ENCODE assay signal across 11 cellular contexts in genomic region chr6:99344289-99344688, GRCh38. TPM values are rescaled to one million over a fixed set of nuclear protein-coding genes. Genes with fewer than 3 reads are reported as not detected.
DNase-seq lines count a peak whose midpoint lies in the region; ATAC-seq and TF ChIP-seq lines count a peak whose summit lies in the region.
"Had no signal": no experiment of that assay in that cellular context is flagged by ENCODE, and none has a peak within 500 bp of the region (broad histone marks: within the 10 kb centered on the region; RNA-seq: fewer than 3 reads in every experiment).

No MANE protein-coding gene starts in this region.

- H2BK120ac ChIP-seq in H9 (ENCODE audit: low read depth, low read length, poor library complexity, severe bottlenecking), result no peak overlapping the region

- H3K4me1 Mint-ChIP-seq in H9, result peaks cover 31 to 32% of the 10 kb centered on the region in 2 experiments
- peaks cover 4% of the 10 kb centered on the region for H3K4me1 Mint-ChIP-seq in activated T-helper 17 cell treated with anti-CD3 and anti-CD28 coated beads, Interleukin-2, amount 50 U/mL, for 72 hours

- TF ChIP-seq CTCF in H9 (conservative IDR thresholded peaks at IDR 0.05), result no peak

- H3K79me1 ChIP-seq in H9 (ENCODE audit: insufficient read depth, low read depth, low read length, poor library complexity, severe bottlenecking), result no peaks in the 10 kb centered on the region

- H3K14ac ChIP-seq in H9 (ENCODE audit: insufficient read depth, low read length), result no peak overlapping the region

- no peak overlapping the region for H3K27ac ChIP-seq in H9 (ENCODE audit: insufficient read length, low read depth, low read length)

- H3K4me1 ChIP-seq in H9 (ENCODE audit: insufficient read depth, low read length), result peaks cover 8% of the 10 kb centered on the region; the same call in 1 of the 2 replicates

- H3K9me3 Mint-ChIP-seq in H9, result no peaks in the 10 kb centered on the region
- H3K9me3 Mint-ChIP-seq in activated T-helper 17 cell treated with anti-CD3 and anti-CD28 coated beads, Interleukin-2, amount 50 U/mL, for 72 hours, result no peaks in the 10 kb centered on the region

- H4K91ac ChIP-seq in H9 (ENCODE audit: insufficient read length, low read depth, low read length), result no peak overlapping the region

- no peak overlapping the region for H3K56ac ChIP-seq in H9 (ENCODE audit: insufficient read length, low read depth, low read length)

- H2BK5ac ChIP-seq in H9 (ENCODE audit: insufficient read length, low read length), result no peak overlapping the region

- no peak overlapping the region for H2AK5ac ChIP-seq in H9 (ENCODE audit: insufficient read length, low read length)

- in situ Hi-C loops in ACHN (cut with HindIII; ENCODE audit: low pct_ligation_motif_present, low pct_unique_long_range_greater_than_20kb, low sequenced_read_pairs), result no loop called here

- no peaks in the 10 kb centered on the region for H4K20me1 ChIP-seq in H9 (ENCODE audit: control insufficient read depth, insufficient read depth, insufficient read length)

- H3T11ph ChIP-seq in H9 (ENCODE audit: low read length), result no peak overlapping the region

- H3K9ac ChIP-seq in H9 (ENCODE audit: extremely low read depth, insufficient read length, low read length), result peak overlapping the region; percentile 11

- H4K5ac ChIP-seq in H9 (ENCODE audit: insufficient read length, low read depth, low read length), result no peak overlapping the region

- no CpG with 5 or more reads among the region's 3 CpGs for WGBS in H9 (ENCODE audit: extremely low coverage, insufficient read length, low lambda C conversion rate)

- H4K8ac ChIP-seq in H9 (replicated peaks; ENCODE audit: insufficient read length, low read depth, low read length), result no peak overlapping the region

- no peak overlapping the region for H3K18ac ChIP-seq in H9 (ENCODE audit: insufficient read length, low read depth, low read length)

- no peak overlapping the region for H3K4me3 Mint-ChIP-seq in H9
- H3K4me3 Mint-ChIP-seq in activated T-helper 17 cell treated with anti-CD3 and anti-CD28 coated beads, Interleukin-2, amount 50 U/mL, for 72 hours, result no peak overlapping the region

- no peaks in the 10 kb centered on the region for H3K27me3 Mint-ChIP-seq in H9 (ENCODE audit: low read depth)
- peaks cover 46% of the 10 kb centered on the region for H3K27me3 Mint-ChIP-seq in activated T-helper 17 cell treated with anti-CD3 and anti-CD28 coated beads, Interleukin-2, amount 50 U/mL, for 72 hours

- H2AFZ ChIP-seq in H9 (ENCODE audit: low read length), result no peak overlapping the region

- no peaks in the 10 kb centered on the region for H3K27me3 ChIP-seq in H9 (ENCODE audit: insufficient read depth, low read length)

- no peaks in the 10 kb centered on the region for H3K9me3 ChIP-seq in H9 (ENCODE audit: control insufficient read depth, low read depth, low read length)
- H3K9me3 ChIP-seq: esophagus squamous epithelium had no signal

- peak overlapping the region in 2 of 3 experiments; percentile 1 to 15; a peak in 2 of 7 replicates for H3K27ac Mint-ChIP-seq in H9
- H3K27ac Mint-ChIP-seq in activated T-helper 17 cell treated with anti-CD3 and anti-CD28 coated beads, Interleukin-2, amount 50 U/mL, for 72 hours, result no peak overlapping the region

- H2BK12ac ChIP-seq in H9 (ENCODE audit: insufficient read length, low read depth, low read length), result no peak overlapping the region

- DNase-seq in ACHN (peak; percentile 86), H9 (no peak), islet precursor cell (peak; percentile 75), NCI-H1105 treated with DMSO at 0.1 percent for 48 hours (lab: John Stamatoyannopoulos, UW) (no peak), cerebellar cortex (ENCODE audit: low spot score) (no peak)
- DNase-seq in stimulated activated CD4-positive, alpha-beta T cell treated with anti-CD3 and anti-CD28 coated beads, Interleukin-12 subunit alpha, Interleukin-12 subunit beta, amount 100 ng/mL, for 4 hours, result no peak
- DNase-seq: activated CD4-positive, alpha-beta T cell treated with anti-CD3 and anti-CD28 coated beads, Interleukin-2, amount 50 U/mL, for 48 hours; esophagus squamous epithelium; NCI-H510A had no signal

- H2BK20ac ChIP-seq in H9 (ENCODE audit: low read depth, low read length, poor library complexity, severe bottlenecking), result no peak overlapping the region

- H3K4ac ChIP-seq in H9 (ENCODE audit: low read depth, low read length), result no peak overlapping the region

- H3K79me2 ChIP-seq in H9 (ENCODE audit: insufficient read depth, low read length), result no peaks in the 10 kb centered on the region

- peak; percentile 9 for ATAC-seq in activated T-helper 17 cell treated with anti-CD3 and anti-CD28 coated beads, Interleukin-2, amount 50 U/mL, for 72 hours (replicated peaks)
- no peak for ATAC-seq in GM19455 (IDR thresholded peaks at IDR 0.05; ENCODE audit: unreplicated experiment)

- H3K23ac ChIP-seq in H9 (ENCODE audit: insufficient read length, low read depth, low read length), result no peak overlapping the region

- no peak overlapping the region for H3K4me2 ChIP-seq in H9 (ENCODE audit: insufficient read depth, insufficient read length, low read length)

- H3K36me3 Mint-ChIP-seq in H9 (ENCODE audit: insufficient read depth in 1 of 3, low read depth in 3 of 3), result peaks cover 0 to 4% (median 1%) of the 10 kb centered on the region in 3 experiments; a peak in 2 of 7 replicates
- no peaks in the 10 kb centered on the region for H3K36me3 Mint-ChIP-seq in activated T-helper 17 cell treated with anti-CD3 and anti-CD28 coated beads, Interleukin-2, amount 50 U/mL, for 72 hours (ENCODE audit: low read depth)

- H2BK15ac ChIP-seq in H9 (ENCODE audit: low read depth, low read length), result no peak overlapping the region

- H3K23me2 ChIP-seq in H9 (ENCODE audit: insufficient read length, low read depth, low read length, poor library complexity, severe bottlenecking), result peaks cover 6% of the 10 kb centered on the region

RNA-seq across cellular contexts. Expression of gene FAXC, which starts 5.2 kb away (rescaled TPM):
- total RNA-seq in H9 (2021), result 17.2 and 17.7 TPM in 2 replicates
- under 1 TPM in 1 of 2 donors, not detected in 1; 0.65 TPM for total RNA-seq in activated T-helper 17 cell treated with anti-CD3 and anti-CD28 coated beads, Interleukin-2, amount 50 U/mL, for 72 hours

RNA-seq across cellular contexts. Expression of gene COQ3, which starts 49.7 kb away (rescaled TPM):
- 10.6 and 10.9 TPM in 2 replicates for total RNA-seq in H9 (2021)
- 1 to 10 TPM; 3.0 to 6.9 TPM for total RNA-seq in activated T-helper 17 cell treated with anti-CD3 and anti-CD28 coated beads, Interleukin-2, amount 50 U/mL, for 72 hours

Comparison
In these comparisons a context has a peak if more than half of its experiments do, and no peak if none do; other contexts are left out.
1. DNase-seq: peak in ACHN (single experiment) and islet precursor cell (single experiment); none in H9 (single experiment), NCI-H1105 treated with DMSO at 0.1 percent for 48 hours (single experiment), cerebellar cortex (single experiment) and stimulated activated CD4-positive, alpha-beta T cell treated with anti-CD3 and anti-CD28 coated beads, Interleukin-12 subunit alpha, Interleukin-12 subunit beta, amount 100 ng/mL, for 4 hours (single experiment).
2. RNA of gene FAXC, which starts 5.2 kb away (total RNA-seq): 17.2 to 17.7 TPM in H9; 0.65 TPM in activated T-helper 17 cell treated with anti-CD3 and anti-CD28 coated beads, Interleukin-2, amount 50 U/mL, for 72 hours; every median in the first group is over 10 times any median in the second.